ENCODE assay signal across 1 cellular context in the genomic region with DNA sequence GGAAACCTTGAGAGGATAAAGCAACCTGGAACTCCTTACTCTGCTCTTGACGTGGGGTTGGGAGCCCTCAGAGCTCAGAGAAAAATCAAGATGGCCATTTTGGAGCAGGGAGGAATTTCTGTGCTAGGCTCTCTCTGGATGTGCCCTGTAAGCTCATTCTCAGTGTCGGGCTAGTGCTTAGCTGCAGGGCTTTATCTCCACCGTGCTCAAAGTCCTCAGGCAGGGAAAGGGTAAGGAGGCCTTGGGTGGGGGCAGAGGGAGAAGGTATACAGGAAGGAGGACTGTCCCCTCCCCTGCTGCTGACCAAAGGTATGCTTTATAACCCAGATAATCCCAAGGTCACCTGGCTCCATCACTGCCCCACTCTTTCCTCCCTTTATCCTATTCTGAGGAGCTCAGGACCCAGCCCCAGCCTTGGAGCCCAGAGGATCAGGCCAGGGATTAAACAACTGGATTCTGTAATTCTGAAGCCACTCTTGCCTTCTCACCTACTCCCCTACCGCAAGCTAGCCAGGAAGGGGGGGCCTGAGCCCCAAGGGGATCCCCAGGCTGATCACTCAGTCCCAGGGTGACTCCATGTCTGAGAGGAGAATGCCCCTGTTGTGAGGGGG.
TF ChIP-seq lines count a peak whose summit lies in the region.

No MANE protein-coding gene starts in this region.

TF ChIP-seq in IMR-90, 13 proteins besides CTCF, POLR2A, EP300 and RAD21:
- no peak for TF ChIP-seq NFE2L2 (IDR thresholded peaks at IDR 0.05; ENCODE audit: low read depth, low read length)
- TF ChIP-seq RFX5 (IDR thresholded peaks at IDR 0.05; ENCODE audit: low read depth, low read length): no peak
